In the genomic region with DNA sequence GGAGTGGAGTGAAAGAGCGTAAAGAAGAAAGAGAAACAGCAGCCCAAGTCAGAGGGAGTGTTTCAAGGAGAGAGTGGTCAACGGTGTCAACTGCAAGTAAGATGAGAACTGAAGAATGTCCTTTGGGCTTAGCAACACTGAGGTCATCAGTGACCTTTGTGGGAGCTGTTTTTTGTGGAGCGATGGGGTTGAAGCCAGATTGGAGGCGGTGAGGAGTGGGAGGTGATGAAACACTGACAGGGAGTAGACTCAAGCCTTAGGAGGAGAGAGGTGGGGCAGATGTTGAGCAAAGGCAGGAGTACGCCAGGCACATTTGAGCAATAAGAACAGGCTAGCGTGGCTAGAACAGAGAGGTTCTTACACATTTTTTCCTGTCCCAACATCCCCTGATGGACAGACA, we compare ENCODE assay signal across 17 cellular contexts.
DNase-seq lines count a peak whose midpoint lies in the region; ATAC-seq lines count a peak whose summit lies in the region.
"Had no signal": no experiment of that assay in that cellular context is flagged by ENCODE, and none has a peak within 500 bp of the region (broad histone marks: within the 10 kb centered on the region; RNA-seq: fewer than 3 reads in every experiment).

No MANE protein-coding gene starts in this region.

- peak; percentile 69 for ATAC-seq in Right ventricle myocardium superior (ENCODE audit: poor library complexity)
- ATAC-seq in left cardiac atrium, result peak in 1 of 2 donors; percentile 74
- ATAC-seq in GM19455 (IDR thresholded peaks at IDR 0.05; ENCODE audit: unreplicated experiment), result no peak
- ATAC-seq in HG03439 (IDR thresholded peaks at IDR 0.05; ENCODE audit: unreplicated experiment), result no peak
- ATAC-seq: CD8-positive, alpha-beta T cell; GM12878; GM23338 had no signal

- intact Hi-C loops in Right ventricle myocardium superior (cut with DNase I), result no loop called here
- intact Hi-C loops in cardiac septum (cut with DNase I), result no loop called here
- intact Hi-C loops in left cardiac atrium (cut with DNase I), result no loop called here

- DNase-seq in Right ventricle myocardium superior (no peak), cardiac septum (ENCODE audit: low spot score) (no peak), left cardiac atrium (peak; percentile 44), left kidney (ENCODE audit: low read depth, low spot score) (peak; percentile 73), AG08395 (ENCODE audit: low spot score) (no peak)
- DNase-seq: 8988T; Calu3; CD8-positive, alpha-beta T cell; DMS53; DND-41; EL; HCEC 1CT; HFFc6 had no signal

Comparison
In these comparisons a context has a peak if more than half of its experiments do, and no peak if none do; other contexts are left out.
1. DNase-seq: peak in left cardiac atrium (single experiment) and left kidney (single experiment); none in Right ventricle myocardium superior (single experiment), cardiac septum (single experiment) and AG08395 (single experiment).